Comparison of ENCODE assay signal across 15 cellular contexts in the genomic region with DNA sequence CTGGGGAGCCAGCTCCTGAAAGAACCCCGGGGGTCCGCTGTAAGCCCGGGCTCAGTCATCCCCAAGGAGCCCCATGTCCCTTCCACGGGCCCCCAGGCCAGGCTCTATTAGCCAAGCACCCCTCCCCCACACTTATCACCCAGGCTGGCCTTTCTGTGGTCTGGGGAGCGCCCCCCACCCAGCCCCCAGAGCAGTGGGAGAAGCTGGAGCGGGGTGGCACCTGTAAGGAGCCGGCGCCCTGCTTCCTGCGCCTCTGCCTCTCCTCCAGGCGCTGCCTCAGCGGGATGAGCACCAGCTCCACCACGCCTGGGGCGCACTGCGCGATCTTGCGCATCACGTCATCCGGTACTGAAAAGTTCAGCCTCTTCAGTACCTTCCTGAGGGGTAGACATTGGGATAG. TPM values are rescaled to one million over a fixed set of nuclear protein-coding genes. Genes with fewer than 3 reads are reported as not detected.
A peak's percentile ranks its signal among the peaks of the same experiment; 100 is the strongest.
DNase-seq lines count a peak whose midpoint lies in the region; ATAC-seq and TF ChIP-seq lines count a peak whose summit lies in the region.
"Had no signal": no experiment of that assay in that cellular context is flagged by ENCODE, and none has a peak within 500 bp of the region (broad histone marks: within the 10 kb centered on the region; RNA-seq: fewer than 3 reads in every experiment).

No MANE protein-coding gene starts in this region.

- H3K27me3 Mint-ChIP-seq in WTC11 (ENCODE audit: low read depth) (peaks cover 58% of the 10 kb centered on the region), nephron (ENCODE audit: low read depth) (peaks cover 60% of the 10 kb centered on the region)

- in situ Hi-C loops in G401 (cut with HindIII; ENCODE audit: low sequenced_read_pairs), result no loop called here

- DNase-seq in WTC11 (ENCODE audit: low spot score) (no peak), coronary artery (ENCODE audit: low spot score) (no peak), G401 (ENCODE audit: low spot score) (no peak), epidermal melanocyte (ENCODE audit: insufficient read length, low spot score) (no peak)
- DNase-seq: activated CD8-positive, alpha-beta T cell treated with anti-CD3 and anti-CD28 coated beads, Interleukin-2, amount 10 ng/mL, durations not matched to agents 7 days and 5 days; C1 segment of cervical spinal cord; GDM1; left colon; NCI-H2029 treated with DMSO at 0.1 percent for 48 hours; NCI-H774; sigmoid colon; substantia nigra had no signal

- no peak overlapping the region for H3K27ac ChIP-seq in DOHH2 (ENCODE audit: low read depth, low read length)
- H3K27ac ChIP-seq in coronary artery, result no peak overlapping the region

- H3K27me3 ChIP-seq in DOHH2 (ENCODE audit: control insufficient read depth, low read length), result peaks cover 24% of the 10 kb centered on the region
- H3K27me3 ChIP-seq: breast epithelium, sigmoid colon had no signal

- POLR2A ChIA-PET in WTC11 (lab: Charles Lee), result interaction anchor here (0.6 to 2.1 kb wide), 2 partner anchors 9 to 11 kb away, joined by 3 to 14 read pairs; a partner anchor contains a TSS

- peaks cover 43% of the 10 kb centered on the region for H3K4me1 ChIP-seq in DOHH2 (ENCODE audit: control insufficient read depth, low read length)

- no peaks in the 10 kb centered on the region for H3K9me2 ChIP-seq in DOHH2 (replicated peaks; ENCODE audit: control insufficient read depth, low read length)

- H3K4me2 ChIP-seq in DOHH2 (ENCODE audit: low read length), result peak overlapping the region; percentile 92

- H3K36me3 Mint-ChIP-seq in WTC11, result no peaks in the 10 kb centered on the region
- H3K36me3 Mint-ChIP-seq in nephron (ENCODE audit: low read depth), result no peaks in the 10 kb centered on the region

- TF ChIP-seq CTCF in DOHH2 (IDR thresholded peaks at IDR 0.05; ENCODE audit: low read depth, low read length, poor library complexity, severe bottlenecking), result no peak
- TF ChIP-seq CTCF in WTC11 (IDR thresholded peaks at IDR 0.05), result no peak
- no peak for TF ChIP-seq CTCF in nephron (IDR thresholded peaks at IDR 0.05; ENCODE audit: unreplicated experiment in 3 of 3)
- no peak for TF ChIP-seq CTCF in coronary artery (IDR thresholded peaks at IDR 0.05)

- no peaks in the 10 kb centered on the region; the same call in 1 of the 2 replicates for H4K20me1 ChIP-seq in DOHH2 (ENCODE audit: control insufficient read depth, insufficient read depth, low read depth, low read length)

- no peak for ATAC-seq in WTC11
- ATAC-seq: activated CD8-positive, alpha-beta T cell treated with anti-CD3 and anti-CD28 coated beads, Interleukin-2, amount 10 ng/mL, durations not matched to agents 7 days and 5 days; left colon had no signal

- H3K79me2 ChIP-seq in DOHH2 (ENCODE audit: control insufficient read depth, low read length), result peaks cover 8% of the 10 kb centered on the region

- peak overlapping the region; percentile 79 for H3K4me3 Mint-ChIP-seq in WTC11
- H3K4me3 Mint-ChIP-seq in nephron, result peak overlapping the region; percentile 16 to 47 (median 38)

- no peaks in the 10 kb centered on the region for H3K9me3 Mint-ChIP-seq in WTC11
- no peaks in the 10 kb centered on the region for H3K9me3 Mint-ChIP-seq in nephron

- H3K27ac Mint-ChIP-seq in WTC11 (no peak overlapping the region), nephron (no peak overlapping the region)
- H3K27ac Mint-ChIP-seq: activated CD8-positive, alpha-beta T cell treated with anti-CD3 and anti-CD28 coated beads, Interleukin-2, amount 10 ng/mL, durations not matched to agents 7 days and 5 days had no signal

- CTCF ChIA-PET in WTC11 (lab: Charles Lee), result interaction anchor here (1.1 to 3.3 kb wide), 14 partner anchors 7 to 105 kb away, joined by 3 to 27 read pairs (median 6); a partner anchor contains a TSS

- H3F3A ChIP-seq in DOHH2 (ENCODE audit: control insufficient read depth, insufficient read depth), result peaks cover 7% of the 10 kb centered on the region; the same call in 1 of the 2 replicates

- no peaks in the 10 kb centered on the region for H3K9me3 ChIP-seq in DOHH2 (ENCODE audit: control insufficient read depth, insufficient read depth, low read length)
- H3K9me3 ChIP-seq: breast epithelium, sigmoid colon had no signal

- H3K4me3 ChIP-seq in DOHH2 (ENCODE audit: low read length) (no peak overlapping the region), coronary artery (no peak overlapping the region)

- H3K36me3 ChIP-seq in DOHH2 (ENCODE audit: control insufficient read depth, low read length), result peaks cover 7% of the 10 kb centered on the region; the same call in 1 of the 2 replicates
- H3K36me3 ChIP-seq: breast epithelium, sigmoid colon had no signal

- H3K4me1 Mint-ChIP-seq in WTC11, result peaks cover 36% of the 10 kb centered on the region
- H3K4me1 Mint-ChIP-seq in nephron, result peaks cover 22% of the 10 kb centered on the region

TF ChIP-seq in WTC11, 78 proteins besides CTCF, POLR2A, EP300 and RAD21:
- no peak for TF ChIP-seq ZNF219 (CRISPR knock-in tag; IDR thresholded peaks at IDR 0.05; ENCODE audit: borderline replicate concordance)
- TF ChIP-seq ZNF396 (CRISPR knock-in tag; IDR thresholded peaks at IDR 0.05; ENCODE audit: borderline replicate concordance), result no peak
- no peak for TF ChIP-seq GRHL2 (CRISPR knock-in tag; IDR thresholded peaks at IDR 0.05; ENCODE audit: insufficient replicate concordance, severe bottlenecking)
- TF ChIP-seq, protein P1, sequence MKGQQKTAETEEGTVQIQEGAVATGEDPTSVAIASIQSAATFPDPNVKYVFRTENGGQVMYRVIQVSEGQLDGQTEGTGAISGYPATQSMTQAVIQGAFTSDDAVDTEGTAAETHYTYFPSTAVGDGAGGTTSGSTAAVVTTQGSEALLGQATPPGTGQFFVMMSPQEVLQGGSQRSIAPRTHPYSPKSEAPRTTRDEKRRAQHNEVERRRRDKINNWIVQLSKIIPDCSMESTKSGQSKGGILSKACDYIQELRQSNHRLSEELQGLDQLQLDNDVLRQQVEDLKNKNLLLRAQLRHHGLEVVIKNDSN (CRISPR knock-in tag; IDR thresholded peaks at IDR 0.05), result no peak
- TF ChIP-seq, protein P2, sequence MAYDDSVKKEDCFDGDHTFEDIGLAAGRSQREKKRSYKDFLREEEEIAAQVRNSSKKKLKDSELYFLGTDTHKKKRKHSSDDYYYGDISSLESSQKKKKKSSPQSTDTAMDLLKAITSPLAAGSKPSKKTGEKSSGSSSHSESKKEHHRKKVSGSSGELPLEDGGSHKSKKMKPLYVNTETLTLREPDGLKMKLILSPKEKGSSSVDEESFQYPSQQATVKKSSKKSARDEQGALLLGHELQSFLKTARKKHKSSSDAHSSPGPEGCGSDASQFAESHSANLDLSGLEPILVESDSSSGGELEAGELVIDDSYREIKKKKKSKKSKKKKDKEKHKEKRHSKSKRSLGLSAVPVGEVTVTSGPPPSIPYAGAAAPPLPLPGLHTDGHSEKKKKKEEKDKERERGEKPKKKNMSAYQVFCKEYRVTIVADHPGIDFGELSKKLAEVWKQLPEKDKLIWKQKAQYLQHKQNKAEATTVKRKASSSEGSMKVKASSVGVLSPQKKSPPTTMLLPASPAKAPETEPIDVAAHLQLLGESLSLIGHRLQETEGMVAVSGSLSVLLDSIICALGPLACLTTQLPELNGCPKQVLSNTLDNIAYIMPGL (CRISPR knock-in tag; IDR thresholded peaks at IDR 0.05), result no peak
- no peak for TF ChIP-seq TEAD4 (CRISPR knock-in tag; IDR thresholded peaks at IDR 0.05)
- TF ChIP-seq, protein P3, sequence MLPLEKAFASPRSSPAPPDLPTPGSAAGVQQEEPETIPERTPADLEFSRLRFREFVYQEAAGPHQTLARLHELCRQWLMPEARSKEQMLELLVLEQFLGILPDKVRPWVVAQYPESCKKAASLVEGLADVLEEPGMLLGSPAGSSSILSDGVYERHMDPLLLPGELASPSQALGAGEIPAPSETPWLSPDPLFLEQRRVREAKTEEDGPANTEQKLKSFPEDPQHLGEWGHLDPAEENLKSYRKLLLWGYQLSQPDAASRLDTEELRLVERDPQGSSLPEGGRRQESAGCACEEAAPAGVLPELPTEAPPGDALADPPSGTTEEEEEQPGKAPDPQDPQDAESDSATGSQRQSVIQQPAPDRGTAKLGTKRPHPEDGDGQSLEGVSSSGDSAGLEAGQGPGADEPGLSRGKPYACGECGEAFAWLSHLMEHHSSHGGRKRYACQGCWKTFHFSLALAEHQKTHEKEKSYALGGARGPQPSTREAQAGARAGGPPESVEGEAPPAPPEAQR (CRISPR knock-in tag; IDR thresholded peaks at IDR 0.05), result no peak
- TF ChIP-seq, protein P4, sequence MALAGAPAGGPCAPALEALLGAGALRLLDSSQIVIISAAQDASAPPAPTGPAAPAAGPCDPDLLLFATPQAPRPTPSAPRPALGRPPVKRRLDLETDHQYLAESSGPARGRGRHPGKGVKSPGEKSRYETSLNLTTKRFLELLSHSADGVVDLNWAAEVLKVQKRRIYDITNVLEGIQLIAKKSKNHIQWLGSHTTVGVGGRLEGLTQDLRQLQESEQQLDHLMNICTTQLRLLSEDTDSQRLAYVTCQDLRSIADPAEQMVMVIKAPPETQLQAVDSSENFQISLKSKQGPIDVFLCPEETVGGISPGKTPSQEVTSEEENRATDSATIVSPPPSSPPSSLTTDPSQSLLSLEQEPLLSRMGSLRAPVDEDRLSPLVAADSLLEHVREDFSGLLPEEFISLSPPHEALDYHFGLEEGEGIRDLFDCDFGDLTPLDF (CRISPR knock-in tag; IDR thresholded peaks at IDR 0.05), result no peak

RNA-seq across cellular contexts. Expression of a gene that starts 2.3 kb away (rescaled TPM):
- total RNA-seq in WTC11 (2021), result 0.41 to 0.72 TPM (median 0.64 TPM) in 3 replicates
- 2.4 and 3.0 TPM in 2 replicates for total RNA-seq in G401 (2014; rRNA removed; shearing (Covaris generic))

RNA-seq across cellular contexts. Expression of a gene that starts 7.6 kb away (rescaled TPM):
- total RNA-seq in WTC11 (2021), result 55.3 to 58.7 TPM (median 57.6 TPM) in 3 replicates
- total RNA-seq in G401 (2014; rRNA removed; shearing (Covaris generic)), result 42.5 and 46.8 TPM in 2 replicates

RNA-seq across cellular contexts. Expression of a gene that starts 11.4 kb away (rescaled TPM):
- total RNA-seq in WTC11 (2021), result 109 to 129 TPM (median 113 TPM) in 3 replicates
- 95.8 and 107 TPM in 2 replicates for total RNA-seq in G401 (2014; rRNA removed; shearing (Covaris generic))

RNA-seq across cellular contexts. Expression of a gene that starts 17.1 kb away (rescaled TPM):
- total RNA-seq in WTC11 (2021), result 35.2 to 37.5 TPM (median 37.4 TPM) in 3 replicates
- total RNA-seq in G401 (2014; rRNA removed; shearing (Covaris generic)), result 7.2 and 14.9 TPM in 2 replicates

RNA-seq across cellular contexts. Expression of a gene that starts 41.4 kb away (rescaled TPM):
- total RNA-seq in WTC11 (2021), result 2.8 to 4.1 TPM (median 3.1 TPM) in 3 replicates
- 9.8 and 17.8 TPM in 2 replicates for total RNA-seq in G401 (2014; rRNA removed; shearing (Covaris generic))
